In the genomic region with DNA sequence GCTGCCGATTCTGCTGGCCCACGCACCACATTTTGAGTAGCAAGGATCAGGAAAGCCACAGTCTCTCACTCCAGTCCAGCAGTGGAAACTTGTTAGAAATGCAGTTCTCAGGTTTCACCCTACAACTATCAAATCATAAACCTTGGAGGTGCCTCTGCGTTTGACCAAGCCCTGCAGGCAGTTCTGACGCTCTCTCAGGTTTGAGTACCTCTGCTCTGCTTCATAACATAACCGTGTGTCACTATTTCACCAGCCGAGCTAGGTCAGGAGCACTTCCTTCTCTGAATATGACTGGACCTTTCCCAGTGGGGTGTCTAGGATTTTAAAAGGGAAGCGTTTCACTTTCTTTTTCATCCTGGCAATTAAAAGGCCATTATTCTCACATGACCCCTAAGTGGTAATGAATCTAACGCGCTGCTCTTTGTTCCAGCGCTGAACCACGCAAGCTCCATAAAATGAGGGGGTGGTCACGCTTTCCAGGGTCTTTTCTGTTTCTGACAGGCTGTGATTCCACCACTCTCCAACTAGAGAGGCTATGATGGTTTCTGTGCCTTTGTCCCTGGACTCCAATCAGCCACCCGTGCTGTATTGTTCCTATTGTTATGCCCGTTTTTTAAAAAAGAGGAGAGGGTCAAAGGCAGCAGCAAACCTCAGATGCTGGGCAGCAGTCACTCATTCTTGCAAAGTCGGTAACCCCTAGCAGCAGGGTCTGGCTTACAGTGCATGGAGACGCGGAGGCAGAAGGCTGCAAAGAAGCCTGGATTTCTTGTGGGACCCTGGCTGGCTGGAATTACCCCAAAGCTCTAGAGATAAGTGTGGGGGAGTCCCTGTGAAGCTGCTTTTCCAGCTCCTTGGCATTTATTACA, we compare ENCODE assay signal across 17 cellular contexts.
DNase-seq lines count a peak whose midpoint lies in the region; ATAC-seq, FAIRE-seq and TF ChIP-seq lines count a peak whose summit lies in the region.
"Had no signal": no experiment of that assay in that cellular context is flagged by ENCODE, and none has a peak within 500 bp of the region (broad histone marks: within the 10 kb centered on the region; RNA-seq: fewer than 3 reads in every experiment).

No MANE protein-coding gene starts in this region.

- H3K79me2 ChIP-seq in astrocyte (ENCODE audit: insufficient read depth, low read length): no peaks in the 10 kb centered on the region

- no peak for ATAC-seq in HG03097 (IDR thresholded peaks at IDR 0.05; ENCODE audit: low FRiP score, unreplicated experiment)
- ATAC-seq in stimulated activated naive B cell treated with anti-CD40 and anti-IgM and Interleukin-4, amounts not matched to agents 10 μg/mL and 1 μg/mL and 100 μg/mL, for 72 hours (replicated peaks): no peak
- ATAC-seq: right cardiac atrium; stimulated activated effector memory CD8-positive, alpha-beta T cell treated with anti-CD3 and anti-CD28 coated beads, Interleukin-12 subunit alpha, Interleukin-12 subunit beta, amount 100 ng/mL, for 72 hours had no signal

- H4K20me1 ChIP-seq in astrocyte (ENCODE audit: insufficient read depth, low read length): no peaks in the 10 kb centered on the region

- TF ChIP-seq EP300 in stomach (IDR thresholded peaks at IDR 0.05): no peak

- peak overlapping the region; percentile 34 for H3K27ac Mint-ChIP-seq in astrocyte (ENCODE audit: unreplicated experiment)
- H3K27ac Mint-ChIP-seq in activated CD4-positive, alpha-beta T cell treated with anti-CD3 and anti-CD28 coated beads, Interleukin-2, amount 10 ng/mL, durations not matched to agents 24 days and 14 days: no peak overlapping the region
- no peak overlapping the region for H3K27ac Mint-ChIP-seq in stimulated activated naive B cell treated with anti-CD40 and anti-IgM and Interleukin-4, amounts not matched to agents 10 μg/mL and 1 μg/mL and 100 μg/mL, for 72 hours
- H3K27ac Mint-ChIP-seq: stimulated activated effector memory CD8-positive, alpha-beta T cell treated with anti-CD3 and anti-CD28 coated beads, Interleukin-12 subunit alpha, Interleukin-12 subunit beta, amount 100 ng/mL, for 72 hours had no signal

- H3K4me1 ChIP-seq in HUES64 (ENCODE audit: insufficient read depth, low read length) (peaks cover 20% of the 10 kb centered on the region), astrocyte (ENCODE audit: insufficient read depth, low read length) (peaks cover 2% of the 10 kb centered on the region), stomach (peaks cover 0 to under 1% (median 0%) of the 10 kb centered on the region in 4 donors)

- H3K36me3 Mint-ChIP-seq in astrocyte (ENCODE audit: low read depth, unreplicated experiment): no peaks in the 10 kb centered on the region
- no peaks in the 10 kb centered on the region for H3K36me3 Mint-ChIP-seq in activated CD4-positive, alpha-beta T cell treated with anti-CD3 and anti-CD28 coated beads, Interleukin-2, amount 10 ng/mL, durations not matched to agents 24 days and 14 days (ENCODE audit: low read depth)
- no peaks in the 10 kb centered on the region for H3K36me3 Mint-ChIP-seq in stimulated activated naive B cell treated with anti-CD40 and anti-IgM and Interleukin-4, amounts not matched to agents 10 μg/mL and 1 μg/mL and 100 μg/mL, for 72 hours
- H3K36me3 Mint-ChIP-seq: stimulated activated effector memory CD8-positive, alpha-beta T cell treated with anti-CD3 and anti-CD28 coated beads, Interleukin-12 subunit alpha, Interleukin-12 subunit beta, amount 100 ng/mL, for 72 hours had no signal

- H3K4me1 Mint-ChIP-seq in astrocyte (ENCODE audit: low read depth, unreplicated experiment): peaks cover 8% of the 10 kb centered on the region
- H3K4me1 Mint-ChIP-seq in activated CD4-positive, alpha-beta T cell treated with anti-CD3 and anti-CD28 coated beads, Interleukin-2, amount 10 ng/mL, durations not matched to agents 24 days and 14 days: no peaks in the 10 kb centered on the region
- no peaks in the 10 kb centered on the region for H3K4me1 Mint-ChIP-seq in stimulated activated naive B cell treated with anti-CD40 and anti-IgM and Interleukin-4, amounts not matched to agents 10 μg/mL and 1 μg/mL and 100 μg/mL, for 72 hours
- H3K4me1 Mint-ChIP-seq: stimulated activated effector memory CD8-positive, alpha-beta T cell treated with anti-CD3 and anti-CD28 coated beads, Interleukin-12 subunit alpha, Interleukin-12 subunit beta, amount 100 ng/mL, for 72 hours had no signal

- H3K27me3 ChIP-seq in HUES64 (ENCODE audit: insufficient read depth, low read length) (no peaks in the 10 kb centered on the region), astrocyte (ENCODE audit: insufficient read depth, low read length) (no peaks in the 10 kb centered on the region), stomach (no peaks in the 10 kb centered on the region)

- no peak for FAIRE-seq in astrocyte (lab: Jason Lieb, UNC)
- FAIRE-seq: endothelial cell of umbilical vein, TTC549 had no signal

- 55% methylated on average over 17 of the region's 17 CpGs for WGBS in HUES64
- WGBS in stomach, 5 donors: 37 to 48% (median 45%) methylated on average over 12 to 17 of the region's 17 CpGs

- H3K36me3 ChIP-seq in HUES64 (ENCODE audit: insufficient read depth, low read length): no peaks in the 10 kb centered on the region
- H3K36me3 ChIP-seq in astrocyte (ENCODE audit: insufficient read depth, low read length): no peaks in the 10 kb centered on the region
- no peaks in the 10 kb centered on the region for H3K36me3 ChIP-seq in stomach

- H3K9ac ChIP-seq in HUES64 (ENCODE audit: low read depth, low read length) (no peak overlapping the region), astrocyte (ENCODE audit: low read length) (no peak overlapping the region)

- H3K27ac ChIP-seq in HUES64 (ENCODE audit: low read depth, low read length) (peak overlapping the region; percentile 19; the same call in 1 of the 2 replicates), astrocyte (ENCODE audit: low read depth, low read length) (no peak overlapping the region), stomach (no peak overlapping the region)

- peak; percentile 32 for DNase-seq in ELF-1 (ENCODE audit: low read depth, low spot score)
- peak; percentile 1 for DNase-seq in astrocyte (ENCODE audit: low read depth)
- peak; percentile 67 for DNase-seq in islet precursor cell
- no peak for DNase-seq in activated CD4-positive, alpha-beta T cell treated with anti-CD3 and anti-CD28 coated beads, Interleukin-2, amount 10 ng/mL, durations not matched to agents 24 days and 14 days
- DNase-seq in stomach: no peak
- no peak for DNase-seq in stimulated activated naive B cell treated with anti-CD40 and anti-IgM and Interleukin-4, amounts not matched to agents 10 μg/mL and 1 μg/mL and 100 μg/mL, for 72 hours
- DNase-seq: activated naive CD4-positive, alpha-beta T cell; caudate nucleus; NCI-H774; right cardiac atrium; SIG-M5; stimulated activated CD4-positive, alpha-beta T cell treated with anti-CD3 and anti-CD28 coated beads, Interleukin-4, amount 100 ng/mL, for 24 hours had no signal

- H2AFZ ChIP-seq in astrocyte (ENCODE audit: low read depth, low read length): peak overlapping the region; percentile 15

- H3K4me3 ChIP-seq in HUES64 (ENCODE audit: low read length): no peak overlapping the region
- H3K4me3 ChIP-seq in astrocyte (ENCODE audit: insufficient read depth, low read depth, low read length): no peak overlapping the region
- H3K4me3 ChIP-seq in stomach: no peak overlapping the region

- TF ChIP-seq CTCF in astrocyte (IDR thresholded peaks at IDR 0.05; ENCODE audit: insufficient read depth, low read depth, low read length) (no peak), stomach (IDR thresholded peaks at IDR 0.05) (no peak)

- H3K27me3 Mint-ChIP-seq in astrocyte (ENCODE audit: low read depth, unreplicated experiment): no peaks in the 10 kb centered on the region
- H3K27me3 Mint-ChIP-seq in activated CD4-positive, alpha-beta T cell treated with anti-CD3 and anti-CD28 coated beads, Interleukin-2, amount 10 ng/mL, durations not matched to agents 24 days and 14 days: no peaks in the 10 kb centered on the region
- no peaks in the 10 kb centered on the region for H3K27me3 Mint-ChIP-seq in stimulated activated naive B cell treated with anti-CD40 and anti-IgM and Interleukin-4, amounts not matched to agents 10 μg/mL and 1 μg/mL and 100 μg/mL, for 72 hours

- H3K9me3 ChIP-seq in HUES64 (ENCODE audit: insufficient read depth, low read depth, low read length) (no peaks in the 10 kb centered on the region), astrocyte (ENCODE audit: insufficient read depth, low read depth, low read length) (no peaks in the 10 kb centered on the region), stomach (no peaks in the 10 kb centered on the region)

- intact Hi-C loops in activated CD4-positive, alpha-beta T cell treated with anti-CD3 and anti-CD28 coated beads, Interleukin-2, amount 10 ng/mL, durations not matched to agents 24 days and 14 days (cut with micrococcal nuclease): no loop called here
- intact Hi-C loops in stomach (cut with DNase I; ENCODE audit: low total_unique reads): no loop called here

- H3K9me3 Mint-ChIP-seq in astrocyte (ENCODE audit: unreplicated experiment): no peaks in the 10 kb centered on the region
- peaks cover 3% of the 10 kb centered on the region for H3K9me3 Mint-ChIP-seq in activated CD4-positive, alpha-beta T cell treated with anti-CD3 and anti-CD28 coated beads, Interleukin-2, amount 10 ng/mL, durations not matched to agents 24 days and 14 days
- peaks cover 3 to 4% of the 10 kb centered on the region in 2 donors for H3K9me3 Mint-ChIP-seq in stimulated activated naive B cell treated with anti-CD40 and anti-IgM and Interleukin-4, amounts not matched to agents 10 μg/mL and 1 μg/mL and 100 μg/mL, for 72 hours

- TF ChIP-seq POLR2A in stomach (IDR thresholded peaks at IDR 0.05): no peak

- H3K4me3 Mint-ChIP-seq in astrocyte (ENCODE audit: unreplicated experiment): no peak overlapping the region
- H3K4me3 Mint-ChIP-seq in activated CD4-positive, alpha-beta T cell treated with anti-CD3 and anti-CD28 coated beads, Interleukin-2, amount 10 ng/mL, durations not matched to agents 24 days and 14 days: no peak overlapping the region
- no peak overlapping the region for H3K4me3 Mint-ChIP-seq in stimulated activated naive B cell treated with anti-CD40 and anti-IgM and Interleukin-4, amounts not matched to agents 10 μg/mL and 1 μg/mL and 100 μg/mL, for 72 hours
- H3K4me3 Mint-ChIP-seq: stimulated activated effector memory CD8-positive, alpha-beta T cell treated with anti-CD3 and anti-CD28 coated beads, Interleukin-12 subunit alpha, Interleukin-12 subunit beta, amount 100 ng/mL, for 72 hours had no signal

- H3K4me2 ChIP-seq in astrocyte (ENCODE audit: low read length): peak overlapping the region; percentile 77

Comparison
In these comparisons a context has a peak if more than half of its experiments do, and no peak if none do; other contexts are left out.
1. DNase-seq: peak in ELF-1 (single experiment), astrocyte (single experiment) and islet precursor cell (single experiment); none in activated CD4-positive, alpha-beta T cell treated with anti-CD3 and anti-CD28 coated beads, Interleukin-2, amount 10 ng/mL, durations not matched to agents 24 days and 14 days (single experiment), stomach (single experiment) and stimulated activated naive B cell treated with anti-CD40 and anti-IgM and Interleukin-4, amounts not matched to agents 10 μg/mL and 1 μg/mL and 100 μg/mL, for 72 hours (single experiment).